In genomic region chr15:74540761-74541493, GRCh38 we compare ENCODE assay signal across 8 cellular contexts. TPM values are rescaled to one million over a fixed set of nuclear protein-coding genes. Genes with fewer than 3 reads are reported as not detected.
A peak's percentile ranks its signal among the peaks of the same experiment; 100 is the strongest.
DNase-seq lines count a peak whose midpoint lies in the region; ATAC-seq, FAIRE-seq and TF ChIP-seq lines count a peak whose summit lies in the region.

Gene ARID3B, plus strand, starts transcription at chr15:74541220. Its CDS starts 2,717 bp downstream, at chr15:74543937.

- H3K27ac ChIP-seq in IMR-90 (ENCODE audit: insufficient read depth, low read length) (peak within 1 kb of the TSS; percentile 81), OCI-LY3 (ENCODE audit: low read length) (peak within 1 kb of the TSS; percentile 91), endothelial cell of umbilical vein (ENCODE audit: insufficient read depth, low read depth, low read length) (peak within 1 kb of the TSS; percentile 67)

- peaks cover 37% of the 10 kb centered on the region for H4K20me1 ChIP-seq in IMR-90 (ENCODE audit: insufficient read depth, low read length)
- H4K20me1 ChIP-seq in OCI-LY3 (ENCODE audit: insufficient read depth, low read length): peaks cover 37% of the 10 kb centered on the region
- H4K20me1 ChIP-seq in endothelial cell of umbilical vein (replicated peaks; ENCODE audit: control insufficient read depth, extremely low read depth, insufficient read depth, low read length): no peaks in the 10 kb centered on the region

- no peak for TF ChIP-seq RAD21 in IMR-90 (IDR thresholded peaks at IDR 0.05; ENCODE audit: low read length)

- in situ Hi-C loops in IMR-90 (cut with MboI; ENCODE audit: low sequenced_read_pairs): no loop called here

- peak within 1 kb of the TSS; percentile 79 for H3K4ac ChIP-seq in IMR-90 (ENCODE audit: low read depth, low read length)

- H3K14ac ChIP-seq in IMR-90 (replicated peaks; ENCODE audit: low read depth, low read length): peak within 1 kb of the TSS; percentile 90

- peak; percentile 95 for FAIRE-seq in endothelial cell of umbilical vein (lab: Jason Lieb, UNC)

- H3K27me3 ChIP-seq in IMR-90 (ENCODE audit: control insufficient read depth, insufficient read depth, low read length) (no peaks in the 10 kb centered on the region), OCI-LY3 (ENCODE audit: low read depth, low read length) (no peaks in the 10 kb centered on the region), endothelial cell of umbilical vein (ENCODE audit: control insufficient read depth in 2 of 2, insufficient read depth in 2 of 2, low read length in 2 of 2) (no peaks in the 10 kb centered on the region)

- no peaks in the 10 kb centered on the region for H3K9me3 ChIP-seq in IMR-90 (ENCODE audit: control insufficient read depth, insufficient read depth, low read length)
- H3K9me3 ChIP-seq in OCI-LY3 (ENCODE audit: insufficient read depth, low read length): no peaks in the 10 kb centered on the region
- no peaks in the 10 kb centered on the region for H3K9me3 ChIP-seq in endothelial cell of umbilical vein (replicated peaks; ENCODE audit: control insufficient read depth, insufficient read depth, low read length)

- peak within 1 kb of the TSS; percentile 87 for H2AK5ac ChIP-seq in IMR-90 (ENCODE audit: low read depth, low read length)

- H2BK15ac ChIP-seq in IMR-90 (ENCODE audit: low read depth, low read length): peak within 1 kb of the TSS; percentile 61; the same call in 2 of the 3 replicates

- peak within 1 kb of the TSS; percentile 38 for H2BK5ac ChIP-seq in IMR-90 (ENCODE audit: low read depth, low read length, poor library complexity, severe bottlenecking)

- peak within 1 kb of the TSS; percentile 36 for H2BK120ac ChIP-seq in IMR-90 (ENCODE audit: low read depth, low read length)

- peak within 1 kb of the TSS; percentile 94 for H2AFZ ChIP-seq in IMR-90 (replicated peaks; ENCODE audit: low read length, poor library complexity)
- peak within 1 kb of the TSS; percentile 48; the same call in 1 of the 2 replicates for H2AFZ ChIP-seq in OCI-LY3 (ENCODE audit: low read depth, low read length)
- H2AFZ ChIP-seq in endothelial cell of umbilical vein (ENCODE audit: low read depth, low read length): peak within 1 kb of the TSS; percentile 83

- H3K4me3 ChIP-seq in IMR-90 (ENCODE audit: insufficient read depth, low read depth, low read length): peak within 1 kb of the TSS; percentile 83
- peak within 1 kb of the TSS; percentile 92 for H3K4me3 ChIP-seq in OCI-LY3 (ENCODE audit: low read length)
- peak within 1 kb of the TSS; percentile 87 to 98 (median 94) for H3K4me3 ChIP-seq in endothelial cell of umbilical vein (replicated peaks in 1 of 3; ENCODE audit: insufficient read depth in 1 of 3, low read depth in 1 of 3, low read length in 3 of 3)

- intact Hi-C loops in IMR-90 (cut with micrococcal nuclease): no loop called here
- intact Hi-C loops in endothelial cell of umbilical vein (cut with micrococcal nuclease): loop anchor here (1.0 to 10.0 kb wide), 5 partner anchors 16 to 224 kb away; partner anchors contain the start of genes CLK3 and UBL7

- ATAC-seq in GM21528 (IDR thresholded peaks at IDR 0.05; ENCODE audit: low FRiP score, unreplicated experiment) (peak; percentile 75), IMR-90 (ENCODE audit: low read depth) (peak; percentile 98)

- H3K9ac ChIP-seq in IMR-90 (ENCODE audit: low read depth, low read length): peak within 1 kb of the TSS; percentile 96
- H3K9ac ChIP-seq in OCI-LY3 (ENCODE audit: low read length): peak within 1 kb of the TSS; percentile 97
- peak within 1 kb of the TSS; percentile 78 for H3K9ac ChIP-seq in endothelial cell of umbilical vein (replicated peaks; ENCODE audit: extremely low read depth, insufficient read depth, low read length)

- H3K56ac ChIP-seq in IMR-90 (ENCODE audit: extremely low read depth, insufficient read depth, low read length): peak within 1 kb of the TSS; percentile 93

- POLR2A ChIA-PET in IMR-90 (lab: Charles Lee; ENCODE audit: unreplicated experiment): interaction anchor here (0.6 to 0.8 kb wide), 2 partner anchors 11 to 57 kb away, joined by 3 to 4 read pairs; no protein-coding TSS in a partner anchor
- POLR2A ChIA-PET in endothelial cell of umbilical vein (lab: Charles Lee): interaction anchor here (1.3 kb wide), 1 partner anchor 76 kb away, joined by 8 read pairs; no protein-coding TSS in a partner anchor

- H3K36me3 ChIP-seq in IMR-90 (ENCODE audit: control insufficient read depth, insufficient read depth, low read length) (peaks cover 2% of the 10 kb centered on the region), OCI-LY3 (replicated peaks; ENCODE audit: low read depth, low read length) (peaks cover 17% of the 10 kb centered on the region), endothelial cell of umbilical vein (ENCODE audit: control insufficient read depth in 2 of 2, extremely low read depth in 1 of 2, insufficient read depth in 2 of 2, low read length in 2 of 2) (peaks cover 0 to 2% of the 10 kb centered on the region in 2 experiments)

- CTCF ChIA-PET in IMR-90 (lab: Yijun Ruan, JAX) (no interaction called here), endothelial cell of umbilical vein (lab: Charles Lee) (interaction anchor here (0.8 to 1.4 kb wide), 9 partner anchors 9 to 361 kb away, joined by 3 to 9 read pairs (median 4); partner anchors contain the start of gene UBL7)

- H3K23ac ChIP-seq in IMR-90 (ENCODE audit: low read depth, low read length): peak within 1 kb of the TSS; percentile 69

- dilution Hi-C loops in IMR-90 (cut with HindIII; ENCODE audit: low sequenced_read_pairs, unreplicated experiment): no loop called here
- dilution Hi-C loops in endothelial cell of umbilical vein (cut with MboI; ENCODE audit: extremely low pct_ligation_motif_present, low sequenced_read_pairs): no loop called here

- peak within 1 kb of the TSS; percentile 43 for H4K5ac ChIP-seq in IMR-90 (ENCODE audit: low read depth, low read length)

- H2BK20ac ChIP-seq in IMR-90 (ENCODE audit: low read depth, low read length): no peak within 1 kb of the TSS

- peak; percentile 98 for DNase-seq in DMS 273 (lab: John Stamatoyannopoulos, UW; ENCODE audit: unreplicated experiment)
- peak; percentile 98 for DNase-seq in IMR-90
- peak; percentile 94 for DNase-seq in activated CD8-positive, alpha-beta memory T cell treated with anti-CD3 and anti-CD28 coated beads, Interleukin-2, amount 50 U/mL, for 4 hours
- DNase-seq in endothelial cell of umbilical vein (ENCODE audit: low read depth, low spot score): peak; percentile 94
- DNase-seq in midbrain (lab: John Stamatoyannopoulos, UW): peak; percentile 97
- peak; percentile 91 for DNase-seq in stimulated activated CD8-positive, alpha-beta memory T cell treated with anti-CD3 and anti-CD28 coated beads, Interleukin-15, amount 100 ng/mL, for 4 hours (ENCODE audit: low read depth in 2 of 2)

- H3K79me1 ChIP-seq in IMR-90 (ENCODE audit: low read depth in 1 of 2, low read length in 2 of 2): peaks cover 12 to 36% of the 10 kb centered on the region in 2 experiments

- TF ChIP-seq CTCF in IMR-90 (conservative IDR thresholded peaks at IDR 0.05; ENCODE audit: low read depth, low read length): no peak
- TF ChIP-seq CTCF in OCI-LY3 (IDR thresholded peaks at IDR 0.05; ENCODE audit: low read depth, low read length): no peak
- no peak for TF ChIP-seq CTCF in endothelial cell of umbilical vein (IDR thresholded peaks at IDR 0.05; ENCODE audit: extremely low read depth in 1 of 2, insufficient read depth in 1 of 2, low read depth in 1 of 2, low read length in 2 of 2)

- 1% methylated on average over 24 of the region's 73 CpGs; no CpG with 5 or more reads in 1 of the 2 experiments for WGBS in IMR-90 (ENCODE audit: extremely low coverage in 2 of 2, insufficient read length in 1 of 2), 2 experiments

- BruUV-seq in IMR-90 (replicated peaks; lab: Mats Ljungman, UMichigan): no TSS peak
- BruUV-seq in endothelial cell of umbilical vein (replicated peaks; lab: Mats Ljungman, UMichigan): no TSS peak

- H3K4me1 ChIP-seq in IMR-90 (ENCODE audit: control insufficient read depth, insufficient read depth, low read length): peaks cover 5% of the 10 kb centered on the region
- H3K4me1 ChIP-seq in OCI-LY3 (ENCODE audit: low read length): peaks cover 32% of the 10 kb centered on the region
- H3K4me1 ChIP-seq in endothelial cell of umbilical vein (ENCODE audit: control insufficient read depth, extremely low read depth, insufficient read depth, low read length): peaks cover 17% of the 10 kb centered on the region

- peak within 1 kb of the TSS; percentile 83 to 92 for H4K8ac ChIP-seq in IMR-90 (ENCODE audit: low read depth in 2 of 2, low read length in 2 of 2)

- peak within 1 kb of the TSS; percentile 80 for H4K91ac ChIP-seq in IMR-90 (ENCODE audit: insufficient read depth, low read depth, low read length)

- TF ChIP-seq POLR2A in IMR-90 (IDR thresholded peaks at IDR 0.05; ENCODE audit: low read depth, low read length) (peak; percentile 95), endothelial cell of umbilical vein (IDR thresholded peaks at IDR 0.05; ENCODE audit: low read depth, low read length) (peak; percentile 89)

- no peak within 1 kb of the TSS for H3K18ac ChIP-seq in IMR-90 (ENCODE audit: low read depth, low read length)

- H3K9me1 ChIP-seq in IMR-90 (ENCODE audit: insufficient read depth, low read length) (no peaks in the 10 kb centered on the region), endothelial cell of umbilical vein (replicated peaks; ENCODE audit: control insufficient read depth, extremely low read depth, insufficient read depth, low read length) (no peaks in the 10 kb centered on the region)

- H3K79me2 ChIP-seq in OCI-LY3 (ENCODE audit: low read length) (peaks cover 63% of the 10 kb centered on the region), endothelial cell of umbilical vein (ENCODE audit: control insufficient read depth, insufficient read depth, low read length) (peaks cover 9% of the 10 kb centered on the region)

- H2AK9ac ChIP-seq in IMR-90 (replicated peaks; ENCODE audit: low read depth, low read length, poor library complexity): peak within 1 kb of the TSS; percentile 95

- H3K4me2 ChIP-seq in IMR-90 (ENCODE audit: low read depth, low read length) (peak within 1 kb of the TSS; percentile 90), OCI-LY3 (ENCODE audit: low read length) (peak within 1 kb of the TSS; percentile 98), endothelial cell of umbilical vein (ENCODE audit: insufficient read depth, low read length) (peak within 1 kb of the TSS; percentile 92)

RNA-seq across cellular contexts. Expression of gene ARID3B, which starts in this region (rescaled TPM):
- total RNA-seq in IMR-90 (2012; rRNA removed) (2.5 TPM in 2 replicates), endothelial cell of umbilical vein (9.5 and 10.0 TPM in 2 replicates)
- polyA plus RNA-seq in IMR-90 (2012; rRNA removed) (5.0 and 5.9 TPM in 2 replicates), endothelial cell of umbilical vein (6.2 and 7.0 TPM in 2 replicates)
- polyA plus RNA-seq in IMR-90 (2012; cell fraction: cytosol; rRNA removed): 1.6 and 2.6 TPM in 2 replicates
- polyA plus RNA-seq in IMR-90 (2012; cell fraction: nucleus; rRNA removed; ENCODE audit: low replicate concordance): 32.3 and 36.4 TPM in 2 replicates
- polyA plus RNA-seq in endothelial cell of umbilical vein (2011; cell fraction: cytosol; rRNA removed): 3.7 and 4.8 TPM in 2 replicates
- polyA plus RNA-seq in endothelial cell of umbilical vein (2011; cell fraction: nucleus; rRNA removed): 20.4 and 21.0 TPM in 2 replicates
- polyA plus RNA-seq in endothelial cell of umbilical vein (2012): 3.1 and 4.3 TPM in 2 replicates
- polyA minus RNA-seq in endothelial cell of umbilical vein: 8.4 and 9.7 TPM in 2 replicates
- polyA minus RNA-seq in endothelial cell of umbilical vein (2011; cell fraction: cytosol; rRNA and poly(A)+ RNA removed): 3.4 TPM
- polyA minus RNA-seq in endothelial cell of umbilical vein (2011; cell fraction: nucleus; rRNA and poly(A)+ RNA removed): 9.6 and 11.8 TPM in 2 replicates

Comparison
In these comparisons a context has a peak if more than half of its experiments do, and no peak if none do; other contexts are left out.
1. Peak in every context shown above with its lines: DNase-seq, ATAC-seq, H3K4me3 ChIP-seq and H3K27ac ChIP-seq.